8 cellular contexts compared by ENCODE assay signal in the genomic region with DNA sequence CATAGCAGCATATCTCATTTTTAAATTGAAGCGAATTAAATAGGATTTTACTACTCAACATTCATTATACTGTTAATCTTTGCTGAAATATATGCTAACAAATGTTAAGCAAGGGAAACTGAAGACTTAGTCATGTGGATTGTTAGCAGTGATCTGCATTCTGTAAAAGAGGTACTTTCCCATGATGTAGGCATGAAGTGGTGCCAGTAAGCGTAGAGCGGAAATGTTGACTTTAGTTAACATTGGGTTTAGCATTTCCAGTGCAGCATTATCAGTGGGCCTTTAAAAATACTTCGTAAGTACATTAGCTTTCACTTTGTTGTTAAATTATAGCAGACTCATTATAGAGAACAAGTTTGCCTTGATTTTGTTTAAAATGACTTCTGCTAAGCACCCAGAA.
DNase-seq lines count a peak whose midpoint lies in the region; ATAC-seq and TF ChIP-seq lines count a peak whose summit lies in the region.

No MANE protein-coding gene starts in this region.

- TF ChIP-seq CTCF in GM13976 (IDR thresholded peaks at IDR 0.05; ENCODE audit: borderline replicate concordance, control extremely low read depth, extremely low read depth, insufficient read depth, missing control alignments) (no peak), tibial artery (IDR thresholded peaks at IDR 0.05) (no peak)

- H3K27me3 ChIP-seq in tibial artery, result no peaks in the 10 kb centered on the region

- ATAC-seq in GM21619 (IDR thresholded peaks at IDR 0.05; ENCODE audit: unreplicated experiment) (peak; percentile 75), T-cell (replicated peaks in 1 of 4) (peak; percentile 89 to 97 (median 96)), esophagus mucosa (peak; percentile 88)

- peak overlapping the region; percentile 28 to 68 (median 56) for H3K4me3 Mint-ChIP-seq in T-cell

- DNase-seq in GM13976 (ENCODE audit: low spot score) (peak; percentile 41), T-cell (peak in 25 of 34 experiments; percentile 11 to 72 (median 47)), tibial artery (no peak), SKM-1 treated with dmso at 0.1 percent for 144 hours (lab: John Stamatoyannopoulos, UW; ENCODE audit: unreplicated experiment) (no peak), GM19238 (ENCODE audit: insufficient read length, low spot score) (no peak), SIG-M5 (lab: John Stamatoyannopoulos, UW) (no peak)

- no peaks in the 10 kb centered on the region for H3K9me3 ChIP-seq in tibial artery

- intact Hi-C loops in tibial artery (cut with DNase I; ENCODE audit: low total_unique reads), result no loop called here

- H3K36me3 ChIP-seq in tibial artery, result peaks cover 7 to 28% (median 15%) of the 10 kb centered on the region in 3 donors

- peak overlapping the region; percentile 23 to 41 for H3K27ac ChIP-seq in tibial artery

- peaks cover 0 to 25% (median 14%) of the 10 kb centered on the region in 4 donors for H3K4me1 ChIP-seq in tibial artery

- peaks cover 84% of the 10 kb centered on the region for H3K36me3 Mint-ChIP-seq in T-cell

- CTCF ChIA-PET in T-cell (lab: Charles Lee), result interaction anchor here in 1 of 2 donors (0.5 to 1.2 kb wide), 3 partner anchors 12 to 172 kb away, joined by 3 to 4 read pairs (median 3); no protein-coding TSS in a partner anchor

- POLR2A ChIA-PET in T-cell (lab: Charles Lee), result interaction anchor here (0.6 to 0.7 kb wide), 2 partner anchors 9 to 118 kb away, joined by 3 to 4 read pairs; no protein-coding TSS in a partner anchor

- H3K27ac Mint-ChIP-seq in T-cell, result peak overlapping the region; percentile 85 to 95

- H3K9me3 Mint-ChIP-seq in T-cell, result no peaks in the 10 kb centered on the region

- H3K27me3 Mint-ChIP-seq in T-cell, result no peaks in the 10 kb centered on the region

- peak overlapping the region in 1 of 2 donors; percentile 1 for H3K4me3 ChIP-seq in tibial artery

- in situ Hi-C loops in GM13976 (cut with MboI; ENCODE audit: low sequenced_read_pairs, unreplicated experiment), result loop anchor here (25.0 kb wide), 1 partner anchor 232 kb away; the partner anchor contains the start of genes HINT1 and LYRM7

- H3K4me1 Mint-ChIP-seq in T-cell, result peaks cover 90 to 91% (median 91%) of the 10 kb centered on the region in 3 donors

Comparison
In these comparisons a context has a peak if more than half of its experiments do, and no peak if none do; other contexts are left out.
1. DNase-seq: peak in GM13976 (single experiment) and T-cell (25 of 34); none in tibial artery (0 of 2), SKM-1 treated with dmso at 0.1 percent for 144 hours (single experiment), GM19238 (single experiment) and SIG-M5 (single experiment).
2. Peak in every context shown above with its lines, with median percentiles within 50 percentile points of each other: ATAC-seq.